1 cellular context compared by ENCODE assay signal in the genomic region with DNA sequence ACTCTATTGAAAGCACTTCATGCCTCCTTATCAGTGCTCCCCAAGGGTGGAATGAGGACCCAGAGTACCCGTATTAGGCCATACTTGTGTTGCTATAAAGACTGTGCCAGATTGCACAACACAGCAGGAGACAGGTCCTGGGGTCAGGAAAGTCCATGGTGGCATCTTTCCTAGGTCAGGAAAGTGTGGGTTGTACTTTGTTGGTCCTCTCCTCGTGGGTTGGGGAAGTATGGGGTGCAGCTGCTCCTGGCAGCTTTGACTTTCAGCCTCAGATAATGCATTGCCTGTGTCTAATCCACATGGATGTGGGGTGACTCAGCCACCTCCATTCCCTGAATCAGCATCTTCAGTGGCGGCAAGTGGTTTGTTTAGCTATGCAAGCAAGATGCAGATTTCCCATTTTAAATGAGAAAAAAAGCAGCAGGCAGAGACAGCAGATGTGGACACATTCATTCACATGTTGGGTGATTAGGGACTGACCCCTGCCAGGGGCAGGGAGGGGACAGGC.
A peak's percentile ranks its signal among the peaks of the same experiment; 100 is the strongest.
TF ChIP-seq lines count a peak whose summit lies in the region.

No MANE protein-coding gene starts in this region.

TF ChIP-seq in K562, 482 proteins besides CTCF, POLR2A, EP300 and RAD21:
- TF ChIP-seq, protein P1, sequence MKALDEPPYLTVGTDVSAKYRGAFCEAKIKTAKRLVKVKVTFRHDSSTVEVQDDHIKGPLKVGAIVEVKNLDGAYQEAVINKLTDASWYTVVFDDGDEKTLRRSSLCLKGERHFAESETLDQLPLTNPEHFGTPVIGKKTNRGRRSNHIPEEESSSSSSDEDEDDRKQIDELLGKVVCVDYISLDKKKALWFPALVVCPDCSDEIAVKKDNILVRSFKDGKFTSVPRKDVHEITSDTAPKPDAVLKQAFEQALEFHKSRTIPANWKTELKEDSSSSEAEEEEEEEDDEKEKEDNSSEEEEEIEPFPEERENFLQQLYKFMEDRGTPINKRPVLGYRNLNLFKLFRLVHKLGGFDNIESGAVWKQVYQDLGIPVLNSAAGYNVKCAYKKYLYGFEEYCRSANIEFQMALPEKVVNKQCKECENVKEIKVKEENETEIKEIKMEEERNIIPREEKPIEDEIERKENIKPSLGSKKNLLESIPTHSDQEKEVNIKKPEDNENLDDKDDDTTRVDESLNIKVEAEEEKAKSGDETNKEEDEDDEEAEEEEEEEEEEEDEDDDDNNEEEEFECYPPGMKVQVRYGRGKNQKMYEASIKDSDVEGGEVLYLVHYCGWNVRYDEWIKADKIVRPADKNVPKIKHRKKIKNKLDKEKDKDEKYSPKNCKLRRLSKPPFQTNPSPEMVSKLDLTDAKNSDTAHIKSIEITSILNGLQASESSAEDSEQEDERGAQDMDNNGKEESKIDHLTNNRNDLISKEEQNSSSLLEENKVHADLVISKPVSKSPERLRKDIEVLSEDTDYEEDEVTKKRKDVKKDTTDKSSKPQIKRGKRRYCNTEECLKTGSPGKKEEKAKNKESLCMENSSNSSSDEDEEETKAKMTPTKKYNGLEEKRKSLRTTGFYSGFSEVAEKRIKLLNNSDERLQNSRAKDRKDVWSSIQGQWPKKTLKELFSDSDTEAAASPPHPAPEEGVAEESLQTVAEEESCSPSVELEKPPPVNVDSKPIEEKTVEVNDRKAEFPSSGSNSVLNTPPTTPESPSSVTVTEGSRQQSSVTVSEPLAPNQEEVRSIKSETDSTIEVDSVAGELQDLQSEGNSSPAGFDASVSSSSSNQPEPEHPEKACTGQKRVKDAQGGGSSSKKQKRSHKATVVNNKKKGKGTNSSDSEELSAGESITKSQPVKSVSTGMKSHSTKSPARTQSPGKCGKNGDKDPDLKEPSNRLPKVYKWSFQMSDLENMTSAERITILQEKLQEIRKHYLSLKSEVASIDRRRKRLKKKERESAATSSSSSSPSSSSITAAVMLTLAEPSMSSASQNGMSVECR (CRISPR knock-in tag; IDR thresholded peaks at IDR 0.05): no peak
- 0 out of 2 replicates have a peak, but pooled peaks have one; percentile 36 for TF ChIP-seq ZNF316 (IDR thresholded peaks at IDR 0.05)
- TF ChIP-seq CXXC5 (CRISPR knock-in tag; IDR thresholded peaks at IDR 0.05): no peak
- peak; percentile 63 for TF ChIP-seq CEBPB (tag; IDR thresholded peaks at IDR 0.05)
- 0 out of 2 replicates have a peak, but pooled peaks have one; percentile 35 for TF ChIP-seq MAFG (tag; conservative IDR thresholded peaks at IDR 0.05)
- peak; percentile 57 for TF ChIP-seq C11orf30 (IDR thresholded peaks at IDR 0.05; ENCODE audit: low read depth)
- TF ChIP-seq CEBPG (CRISPR knock-in tag; IDR thresholded peaks at IDR 0.05): no peak
- peak; percentile 30 to 59; a peak in 1 of 4 replicates for TF ChIP-seq CEBPG (tag; conservative IDR thresholded peaks at IDR 0.05 in 1 of 2, IDR thresholded peaks at IDR 0.05 in 1 of 2)
